Comparison of ENCODE assay signal across 28 cellular contexts in the genomic region with DNA sequence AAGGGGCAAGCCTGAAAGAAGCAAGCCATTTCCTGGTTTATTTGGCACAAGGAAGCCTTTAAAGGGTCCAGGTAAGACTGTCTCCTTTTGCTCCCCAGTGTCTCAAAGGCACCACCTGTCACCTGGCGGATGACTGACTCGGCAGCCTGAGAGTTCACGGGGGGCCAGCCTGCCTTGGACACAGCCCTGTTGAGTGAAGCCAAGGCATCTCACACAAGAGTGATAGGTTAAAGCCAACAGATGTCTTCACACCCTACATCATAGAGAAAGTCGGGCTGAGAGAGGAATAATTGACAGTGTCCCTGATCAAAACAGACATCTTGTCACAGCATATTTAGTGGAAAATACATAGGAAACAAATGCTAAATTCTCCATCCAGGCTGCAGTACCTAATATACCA. TPM values are rescaled to one million over a fixed set of nuclear protein-coding genes. Genes with fewer than 3 reads are reported as not detected.
"Had no signal": no experiment of that assay in that cellular context is flagged by ENCODE, and none has a peak within 500 bp of the region (broad histone marks: within the 10 kb centered on the region; RNA-seq: fewer than 3 reads in every experiment).

No MANE protein-coding gene starts in this region.

- H2AFZ ChIP-seq: hepatocyte had no signal

- H3K9me3 ChIP-seq: colonic mucosa, gastrocnemius medialis, heart left ventricle, psoas muscle, sigmoid colon, testis, tibial artery had no signal

- DNase-seq: colonic mucosa; effector CD8-positive, alpha-beta T cell; endodermal cell; foreskin fibroblast; gastrocnemius medialis; heart left ventricle; kidney; mesendoderm; midbrain; naive thymus-derived CD8-positive, alpha-beta T cell; nephron progenitor cell; nucleus accumbens; posterior cingulate gyrus; psoas muscle; right cardiac atrium; sigmoid colon; stimulated activated CD4-positive, alpha-beta T cell treated with anti-CD3 and anti-CD28 coated beads, Interleukin-2, amount 100 ng/mL, for 24 hours; stimulated activated CD4-positive, alpha-beta T cell treated with anti-CD3 and anti-CD28 coated beads, Interleukin-4, amount 100 ng/mL, for 24 hours; stimulated activated naive CD8-positive, alpha-beta T cell treated with anti-CD3 and anti-CD28 coated beads, Interleukin-15, Interleukin-2, amounts not matched to agents 100 U/mL and 50 U/mL, for 24 hours; testis; tibial artery had no signal

- H3K36me3 ChIP-seq: colonic mucosa, gastrocnemius medialis, heart left ventricle, sigmoid colon, tibial artery had no signal

- ATAC-seq: esophagus mucosa; gastrocnemius medialis; heart left ventricle; left lobe of liver; naive thymus-derived CD8-positive, alpha-beta T cell; psoas muscle; right cardiac atrium; stimulated activated memory B cell treated with anti-CD40 and anti-IgM and Interleukin-4, amounts not matched to agents 10 μg/mL and 1 μg/mL and 100 μg/mL, for 72 hours; stimulated activated naive CD8-positive, alpha-beta T cell treated with anti-CD3 and anti-CD28 coated beads, Interleukin-15, Interleukin-2, amounts not matched to agents 100 U/mL and 50 U/mL, for 24 hours had no signal

- H3K27ac ChIP-seq: colonic mucosa, epithelial cell of prostate, gastrocnemius medialis, heart left ventricle, hepatocyte, psoas muscle, sigmoid colon, testis, tibial artery had no signal

- H3K79me2 ChIP-seq: hepatocyte had no signal

- FAIRE-seq: kidney had no signal

- H3K4me3 ChIP-seq: colonic mucosa, gastrocnemius medialis, heart left ventricle, hepatocyte, psoas muscle, sigmoid colon, testis, tibial artery had no signal

- H3K4me2 ChIP-seq: hepatocyte had no signal

- H3K4me1 ChIP-seq: colonic mucosa, gastrocnemius medialis, psoas muscle, testis, tibial artery had no signal

- H3K27me3 ChIP-seq: colonic mucosa, gastrocnemius medialis, heart left ventricle, hepatocyte, sigmoid colon, testis had no signal

RNA-seq across cellular contexts. Expression of a gene that starts 28.2 kb away (rescaled TPM):
- total RNA-seq: endodermal cell, esophagus mucosa, lung microvascular endothelial cell, osteocyte, psoas muscle had no signal
